ENCODE assay signal across 11 cellular contexts in genomic region chr1:168243636-168244212, GRCh38. TPM values are rescaled to one million over a fixed set of nuclear protein-coding genes. Genes with fewer than 3 reads are reported as not detected.
A peak's percentile ranks its signal among the peaks of the same experiment; 100 is the strongest.
DNase-seq lines count a peak whose midpoint lies in the region; ATAC-seq and TF ChIP-seq lines count a peak whose summit lies in the region.
"Had no signal": no experiment of that assay in that cellular context is flagged by ENCODE, and none has a peak within 500 bp of the region (broad histone marks: within the 10 kb centered on the region; RNA-seq: fewer than 3 reads in every experiment).

No MANE protein-coding gene starts in this region.

- no peak overlapping the region for H3K18ac ChIP-seq in mesenchymal stem cell (ENCODE audit: low read depth in 1 of 2, low read length in 2 of 2)

- no peak for TF ChIP-seq POLR2A in breast epithelium (IDR thresholded peaks at IDR 0.05)
- TF ChIP-seq POLR2A in thyroid gland (IDR thresholded peaks at IDR 0.05): no peak

- no peak overlapping the region for H2AK5ac ChIP-seq in mesenchymal stem cell (ENCODE audit: low read length, severe bottlenecking)

- H3K27ac ChIP-seq in breast epithelium (peak overlapping the region; percentile 37 to 60), mesenchymal stem cell (ENCODE audit: low read length, poor library complexity, severe bottlenecking) (no peak overlapping the region), thyroid gland (peak overlapping the region; percentile 9 to 67 (median 56)), foreskin keratinocyte (no peak overlapping the region)
- H3K27ac ChIP-seq: SJCRH30 had no signal

- H3K4me1 ChIP-seq in breast epithelium (no peaks in the 10 kb centered on the region), mesenchymal stem cell (ENCODE audit: control insufficient read depth, insufficient read depth, low read depth, low read length) (peaks cover 9% of the 10 kb centered on the region), thyroid gland (peaks cover 3 to 19% of the 10 kb centered on the region in 2 donors), foreskin keratinocyte (no peaks in the 10 kb centered on the region)
- H3K4me1 ChIP-seq: SJCRH30 had no signal

- no peak overlapping the region for H3K4me3 Mint-ChIP-seq in activated T-cell treated with anti-CD3 and anti-CD28 coated beads, Interleukin-2, amount 50 U/mL, for 24 hours
- H3K4me3 Mint-ChIP-seq in activated T-cell treated with anti-CD3 and anti-CD28 coated beads, Interleukin-2, amount 50 U/mL, for 4 hours: no peak overlapping the region

- no peak overlapping the region for H3K4me2 ChIP-seq in mesenchymal stem cell (ENCODE audit: low read length, poor library complexity, severe bottlenecking)

- H3K9me3 ChIP-seq in breast epithelium (no peaks in the 10 kb centered on the region), mesenchymal stem cell (ENCODE audit: control insufficient read depth, low read length) (no peaks in the 10 kb centered on the region), thyroid gland (no peaks in the 10 kb centered on the region)
- H3K9me3 ChIP-seq: SJCRH30 had no signal

- no peaks in the 10 kb centered on the region for H3K27me3 Mint-ChIP-seq in activated T-cell treated with anti-CD3 and anti-CD28 coated beads, Interleukin-2, amount 50 U/mL, for 24 hours
- no peaks in the 10 kb centered on the region for H3K27me3 Mint-ChIP-seq in activated T-cell treated with anti-CD3 and anti-CD28 coated beads, Interleukin-2, amount 50 U/mL, for 4 hours (ENCODE audit: low read depth)

- peak overlapping the region; percentile 64 for H3K27ac Mint-ChIP-seq in activated T-cell treated with anti-CD3 and anti-CD28 coated beads, Interleukin-2, amount 50 U/mL, for 24 hours

- no peak overlapping the region for H2AFZ ChIP-seq in mesenchymal stem cell (ENCODE audit: low read depth, low read length)

- no peak overlapping the region for H2BK15ac ChIP-seq in mesenchymal stem cell (ENCODE audit: low read depth, poor library complexity, severe bottlenecking)

- 73% methylated on average over 3 of the region's 3 CpGs for WGBS in mesenchymal stem cell
- WGBS in thyroid gland, 2 donors: 55 to 61% methylated on average over 3 of the region's 3 CpGs

- H3K4me3 ChIP-seq in breast epithelium: no peak overlapping the region
- no peak overlapping the region for H3K4me3 ChIP-seq in mesenchymal stem cell (ENCODE audit: insufficient read depth in 1 of 2, low read depth in 1 of 2, low read length in 2 of 2)
- H3K4me3 ChIP-seq in thyroid gland (replicated peaks in 1 of 3): no peak overlapping the region
- H3K4me3 ChIP-seq: SJCRH30 had no signal

- H3K9ac ChIP-seq in mesenchymal stem cell (ENCODE audit: low read length): peak overlapping the region; percentile 7

- no peak overlapping the region for H3K4ac ChIP-seq in mesenchymal stem cell (ENCODE audit: low read depth in 1 of 2, low read length in 2 of 2)

- no peak overlapping the region for H2BK12ac ChIP-seq in mesenchymal stem cell (ENCODE audit: low read length in 2 of 2)

- no peak for TF ChIP-seq CTCF in breast epithelium (IDR thresholded peaks at IDR 0.05)
- TF ChIP-seq CTCF in thyroid gland (IDR thresholded peaks at IDR 0.05): no peak
- TF ChIP-seq CTCF in foreskin keratinocyte (conservative IDR thresholded peaks at IDR 0.05): no peak

- H2BK120ac ChIP-seq in mesenchymal stem cell (ENCODE audit: low read depth, low read length): no peak overlapping the region

- DNase-seq in activated T-cell treated with anti-CD3 and anti-CD28 coated beads, Interleukin-2, amount 50 U/mL, for 24 hours: no peak
- DNase-seq in activated T-cell treated with anti-CD3 and anti-CD28 coated beads, Interleukin-2, amount 50 U/mL, for 4 hours: no peak
- DNase-seq in breast epithelium (ENCODE audit: low spot score in 2 of 2): no peak
- no peak for DNase-seq in mesenchymal stem cell
- DNase-seq in thyroid gland: no peak
- DNase-seq in foreskin keratinocyte: no peak
- no peak for DNase-seq in T-helper 9 cell
- DNase-seq in NCI-H510A treated with DMSO at 0.1 percent for 48 hours (lab: John Stamatoyannopoulos, UW): no peak
- DNase-seq: NCI-H345; SJCRH30; stimulated activated CD4-positive, alpha-beta T cell treated with anti-CD3 and anti-CD28 coated beads, Interleukin-15, amount 100 ng/mL, for 24 hours had no signal

- intact Hi-C loops in breast epithelium (cut with DNase I; ENCODE audit: low total_unique reads) (no loop called here), thyroid gland (cut with DNase I) (no loop called here)

- no peak overlapping the region for H3K14ac ChIP-seq in mesenchymal stem cell (ENCODE audit: low read length in 2 of 2)

- peaks cover 48% of the 10 kb centered on the region for H3K4me1 Mint-ChIP-seq in activated T-cell treated with anti-CD3 and anti-CD28 coated beads, Interleukin-2, amount 50 U/mL, for 24 hours (ENCODE audit: low read depth)
- peaks cover 33% of the 10 kb centered on the region for H3K4me1 Mint-ChIP-seq in activated T-cell treated with anti-CD3 and anti-CD28 coated beads, Interleukin-2, amount 50 U/mL, for 4 hours (ENCODE audit: low read depth)

- H3K27me3 ChIP-seq in breast epithelium: no peaks in the 10 kb centered on the region
- no peaks in the 10 kb centered on the region for H3K27me3 ChIP-seq in mesenchymal stem cell (ENCODE audit: control insufficient read depth in 1 of 2, insufficient read depth in 1 of 2, low read length in 2 of 2)
- H3K27me3 ChIP-seq in thyroid gland: no peaks in the 10 kb centered on the region
- H3K27me3 ChIP-seq in foreskin keratinocyte: no peaks in the 10 kb centered on the region
- H3K27me3 ChIP-seq: SJCRH30 had no signal

- H3K79me1 ChIP-seq in mesenchymal stem cell (replicated peaks; ENCODE audit: low read length, poor library complexity, severe bottlenecking): peaks cover 34% of the 10 kb centered on the region

- no peaks in the 10 kb centered on the region for H3K9me3 Mint-ChIP-seq in activated T-cell treated with anti-CD3 and anti-CD28 coated beads, Interleukin-2, amount 50 U/mL, for 24 hours
- no peaks in the 10 kb centered on the region for H3K9me3 Mint-ChIP-seq in activated T-cell treated with anti-CD3 and anti-CD28 coated beads, Interleukin-2, amount 50 U/mL, for 4 hours

- H3K23ac ChIP-seq in mesenchymal stem cell (ENCODE audit: low read length in 2 of 2): no peak overlapping the region

- no peak overlapping the region for H4K8ac ChIP-seq in mesenchymal stem cell (ENCODE audit: low read length)

- H2BK5ac ChIP-seq in mesenchymal stem cell (ENCODE audit: low read depth, low read length, poor library complexity, severe bottlenecking): no peak overlapping the region

- peaks cover 96% of the 10 kb centered on the region for H3K36me3 Mint-ChIP-seq in activated T-cell treated with anti-CD3 and anti-CD28 coated beads, Interleukin-2, amount 50 U/mL, for 24 hours (ENCODE audit: low read depth)
- peaks cover 68% of the 10 kb centered on the region for H3K36me3 Mint-ChIP-seq in activated T-cell treated with anti-CD3 and anti-CD28 coated beads, Interleukin-2, amount 50 U/mL, for 4 hours (ENCODE audit: insufficient read depth)

- ATAC-seq in activated T-cell treated with anti-CD3 and anti-CD28 coated beads, Interleukin-2, amount 50 U/mL, for 4 hours: no peak
- no peak for ATAC-seq in foreskin keratinocyte

- no peaks in the 10 kb centered on the region for H3K36me3 ChIP-seq in breast epithelium
- peaks cover 35 to 79% of the 10 kb centered on the region in 2 experiments for H3K36me3 ChIP-seq in mesenchymal stem cell (ENCODE audit: control insufficient read depth in 1 of 2, insufficient read depth in 2 of 2, low read depth in 1 of 2, low read length in 2 of 2)
- H3K36me3 ChIP-seq in thyroid gland: peaks cover 29 to 39% of the 10 kb centered on the region in 2 donors

- H4K91ac ChIP-seq in mesenchymal stem cell (ENCODE audit: low read length): no peak overlapping the region

RNA-seq across cellular contexts. Expression of gene SFT2D2, which starts 17.9 kb away (rescaled TPM):
- total RNA-seq in activated T-cell treated with anti-CD3 and anti-CD28 coated beads, Interleukin-2, amount 50 U/mL, for 4 hours: 10 to 100 TPM; 31.0 to 37.1 (median 36.9) TPM
- total RNA-seq in breast epithelium: 10 to 100 TPM; 39.3 to 70.4 (median 42.2) TPM
- polyA plus RNA-seq in mesenchymal stem cell (2013, experiment 1 of 2): 10.8 TPM
- polyA plus RNA-seq in mesenchymal stem cell (2013, experiment 2 of 2): 10.0 TPM
- 10 to 100 TPM; 41.2 to 72.3 (median 53.9) TPM for total RNA-seq in thyroid gland
- 33.6 and 35.6 TPM in 2 replicates for total RNA-seq in foreskin keratinocyte
- polyA plus RNA-seq in foreskin keratinocyte: 6.1 TPM in 2 replicates

RNA-seq across cellular contexts. Expression of gene TBX19, which starts 37.0 kb away (rescaled TPM):
- total RNA-seq in activated T-cell treated with anti-CD3 and anti-CD28 coated beads, Interleukin-2, amount 50 U/mL, for 4 hours: under 1 TPM; 0.47 to 0.57 (median 0.48) TPM
- total RNA-seq in breast epithelium (1 to 10 TPM; 1.6 to 7.8 (median 4.9) TPM), thyroid gland (1 to 10 TPM in 3 of 4 donors, under 1 TPM in 1; 0.54 to 2.9 (median 2.0) TPM), foreskin keratinocyte (0.24 and 0.32 TPM in 2 replicates)
- 0.43 TPM for polyA plus RNA-seq in mesenchymal stem cell (2013, experiment 1 of 2)
- 0.49 TPM for polyA plus RNA-seq in mesenchymal stem cell (2013, experiment 2 of 2)
- polyA plus RNA-seq in foreskin keratinocyte: 0.35 and 0.37 TPM in 2 replicates

Comparison
In these comparisons a context has a peak if more than half of its experiments do, and no peak if none do; other contexts are left out.
1. H3K27ac ChIP-seq: peak in breast epithelium (2 of 2) and thyroid gland (3 of 3); none in mesenchymal stem cell (single experiment) and foreskin keratinocyte (single experiment).